In the genomic region with DNA sequence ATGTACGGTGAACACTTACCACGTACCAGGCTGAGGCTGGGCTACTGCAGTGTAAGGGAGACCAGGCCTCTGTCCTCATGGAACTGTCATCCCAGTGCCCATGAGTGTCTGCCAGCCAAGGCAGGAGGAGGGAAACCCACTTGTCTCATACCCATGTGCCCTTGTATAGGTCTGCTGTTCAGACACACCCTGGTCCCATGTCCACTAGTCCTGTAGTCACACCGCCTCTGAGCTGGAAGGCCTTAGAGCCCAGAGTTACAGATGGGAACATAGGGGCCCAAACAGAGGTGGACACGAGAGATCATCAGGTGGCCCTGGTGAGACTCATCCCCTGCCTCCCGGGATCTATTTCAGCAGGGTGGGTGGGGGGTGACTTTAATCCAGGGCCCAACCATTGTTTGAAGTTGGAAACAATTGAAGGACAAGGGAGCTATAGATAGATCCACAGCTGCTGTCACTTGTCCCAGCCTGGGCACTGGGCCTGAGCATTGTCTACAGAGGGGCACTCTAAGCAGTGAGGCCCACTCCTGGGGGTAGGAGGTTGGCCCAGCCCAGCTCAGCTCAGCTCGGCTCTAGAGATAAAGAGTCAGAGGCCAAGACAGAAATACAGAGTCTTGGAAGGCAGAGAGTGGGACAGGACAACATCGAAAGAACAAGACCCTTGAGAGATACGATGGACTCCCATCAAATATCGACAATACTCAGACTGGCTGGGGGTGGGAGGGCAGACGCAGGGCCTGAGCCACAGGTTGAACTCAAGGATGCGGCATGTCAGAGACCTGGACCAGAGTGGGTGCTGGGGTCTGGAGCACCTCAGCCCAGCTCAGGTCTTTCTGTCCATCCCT, we compare ENCODE assay signal across 21 cellular contexts. TPM values are rescaled to one million over a fixed set of nuclear protein-coding genes. Genes with fewer than 3 reads are reported as not detected.
A peak's percentile ranks its signal among the peaks of the same experiment; 100 is the strongest.
DNase-seq lines count a peak whose midpoint lies in the region; ATAC-seq and TF ChIP-seq lines count a peak whose summit lies in the region.
"Had no signal": no experiment of that assay in that cellular context is flagged by ENCODE, and none has a peak within 500 bp of the region (broad histone marks: within the 10 kb centered on the region; RNA-seq: fewer than 3 reads in every experiment).

No MANE protein-coding gene starts in this region.

- H3K9ac ChIP-seq in mesenchymal stem cell (ENCODE audit: low read length), result no peak overlapping the region

- TF ChIP-seq CTCF in omental fat pad (IDR thresholded peaks at IDR 0.05), result no peak

- intact Hi-C loops in posterior cingulate gyrus (cut with DNase I), result loop anchor here (5.0 kb wide), 1 partner anchor 122 kb away; a partner anchor contains a TSS

- no peak overlapping the region for H2AFZ ChIP-seq in mesenchymal stem cell (ENCODE audit: low read depth, low read length)

- H3K14ac ChIP-seq in mesenchymal stem cell (ENCODE audit: low read length in 2 of 2), result peak overlapping the region in 1 of 2 experiments; percentile 56

- H3K4me3 ChIP-seq in H7 (ENCODE audit: insufficient read depth, low read depth, low read length) (no peak overlapping the region), mesenchymal stem cell (ENCODE audit: insufficient read depth in 1 of 2, low read depth in 1 of 2, low read length in 2 of 2) (no peak overlapping the region)
- H3K4me3 ChIP-seq: pancreas, SK-N-MC had no signal

- H3K18ac ChIP-seq in mesenchymal stem cell (ENCODE audit: low read depth in 1 of 2, low read length in 2 of 2), result peak overlapping the region in 1 of 2 experiments; percentile 65

- H3K27me3 ChIP-seq in H7 (ENCODE audit: control insufficient read depth, insufficient read depth, low read length) (no peaks in the 10 kb centered on the region), mesenchymal stem cell (ENCODE audit: control insufficient read depth in 1 of 2, insufficient read depth in 1 of 2, low read length in 2 of 2) (peaks cover 4 to 25% of the 10 kb centered on the region in 2 experiments)
- H3K27me3 ChIP-seq: pancreas had no signal

- DNase-seq in H7, result peak; percentile 7
- DNase-seq in anterior cingulate cortex (lab: John Stamatoyannopoulos, UW), result peak in 42 of 58 donors; percentile 14 to 89 (median 61)
- DNase-seq in mesenchymal stem cell, result no peak
- peak in 8 of 10 donors; percentile 48 to 96 (median 68) for DNase-seq in posterior cingulate gyrus
- DNase-seq in dermis blood vessel endothelial cell, result no peak
- DNase-seq in omental fat pad (ENCODE audit: low spot score), result no peak
- DNase-seq in NCI-H82 treated with DMSO at 0.1 percent for 48 hours (lab: John Stamatoyannopoulos, UW; ENCODE audit: unreplicated experiment), result no peak
- DNase-seq in activated CD4-positive, CD25-positive, alpha-beta regulatory T cell (lab: John Stamatoyannopoulos, UW), result no peak
- DNase-seq: activated CD4-positive, alpha-beta T cell treated with anti-CD3 and anti-CD28 coated beads, Interleukin-2, amount 50 U/mL, for 1 hour; NCI-H1105 treated with DMSO at 0.1 percent for 48 hours; NCI-H2081; pancreas; T-helper 2 cell had no signal

- H3K4me2 ChIP-seq in mesenchymal stem cell (ENCODE audit: low read length, poor library complexity, severe bottlenecking), result no peak overlapping the region

- H3K23ac ChIP-seq in mesenchymal stem cell (ENCODE audit: low read length in 2 of 2), result no peak overlapping the region

- no peak overlapping the region for H3K27ac ChIP-seq in mesenchymal stem cell (ENCODE audit: low read length, poor library complexity, severe bottlenecking)
- H3K27ac ChIP-seq: pancreas, SK-N-MC, VCaP had no signal

- peak overlapping the region in 1 of 2 experiments; percentile 41 for H2BK12ac ChIP-seq in mesenchymal stem cell (ENCODE audit: low read length in 2 of 2)

- H3K36me3 ChIP-seq in H7 (replicated peaks; ENCODE audit: control insufficient read depth, insufficient read depth, low read length) (no peaks in the 10 kb centered on the region), mesenchymal stem cell (ENCODE audit: control insufficient read depth in 1 of 2, insufficient read depth in 2 of 2, low read depth in 1 of 2, low read length in 2 of 2) (no peaks in the 10 kb centered on the region)
- H3K36me3 ChIP-seq: pancreas had no signal

- no peak overlapping the region for H2AK5ac ChIP-seq in mesenchymal stem cell (ENCODE audit: low read length, severe bottlenecking)

- no peak overlapping the region for H4K8ac ChIP-seq in mesenchymal stem cell (ENCODE audit: low read length)

- no peaks in the 10 kb centered on the region for H3K9me3 ChIP-seq in mesenchymal stem cell (ENCODE audit: control insufficient read depth, low read length)
- H3K9me3 ChIP-seq: pancreas had no signal

- no peaks in the 10 kb centered on the region for H3K79me1 ChIP-seq in mesenchymal stem cell (replicated peaks; ENCODE audit: low read length, poor library complexity, severe bottlenecking)

- peak overlapping the region; percentile 53 for H4K91ac ChIP-seq in mesenchymal stem cell (ENCODE audit: low read length)

- H3K4ac ChIP-seq in mesenchymal stem cell (ENCODE audit: low read depth in 1 of 2, low read length in 2 of 2), result no peak overlapping the region

- no peak overlapping the region for H2BK120ac ChIP-seq in mesenchymal stem cell (ENCODE audit: low read depth, low read length)

- H2BK15ac ChIP-seq in mesenchymal stem cell (ENCODE audit: low read depth, poor library complexity, severe bottlenecking), result no peak overlapping the region

- H3K4me1 ChIP-seq in mesenchymal stem cell (ENCODE audit: control insufficient read depth, insufficient read depth, low read depth, low read length), result no peaks in the 10 kb centered on the region
- H3K4me1 ChIP-seq: pancreas had no signal

- no peak overlapping the region for H2BK5ac ChIP-seq in mesenchymal stem cell (ENCODE audit: low read depth, low read length, poor library complexity, severe bottlenecking)

- ATAC-seq in omental fat pad (ENCODE audit: low FRiP score), result no peak
- ATAC-seq: activated T-helper 17 cell treated with anti-CD3 and anti-CD28 coated beads, Interleukin-2, amount 50 U/mL, for 72 hours; left lobe of liver; Panc1; pancreas had no signal

- WGBS in mesenchymal stem cell, result 94% methylated on average over 11 of the region's 11 CpGs

RNA-seq across cellular contexts. Expression of a gene that starts 14.7 kb away (rescaled TPM):
- 0.10 and 0.18 TPM in 2 replicates for total RNA-seq in H7 (2014; rRNA removed; shearing (Covaris generic))
- polyA plus RNA-seq in mesenchymal stem cell (2013, experiment 1 of 2), result 0.10 TPM
- 0.08 TPM for polyA plus RNA-seq in mesenchymal stem cell (2013, experiment 2 of 2)
- total RNA-seq in dermis blood vessel endothelial cell (under 0.01 and 0.17 TPM in 2 replicates), omental fat pad (under 1 TPM; 0.19 to 0.56 (median 0.40) TPM)
- total RNA-seq: Daoy, endothelial cell of umbilical vein had no signal
- polyA plus RNA-seq: CD14-positive monocyte had no signal

RNA-seq across cellular contexts. Expression of a gene that starts 14.8 kb away (rescaled TPM):
- total RNA-seq in H7 (2014; rRNA removed; shearing (Covaris generic)), result 72.2 and 75.2 TPM in 2 replicates
- polyA plus RNA-seq in mesenchymal stem cell (2013, experiment 1 of 2), result 40.8 TPM
- polyA plus RNA-seq in mesenchymal stem cell (2013, experiment 2 of 2), result 38.6 TPM
- 73.7 and 88.7 TPM in 2 replicates for total RNA-seq in dermis blood vessel endothelial cell
- total RNA-seq in omental fat pad, result 10 to 100 TPM; 32.1 to 39.6 (median 33.2) TPM

Comparison
In these comparisons a context has a peak if more than half of its experiments do, and no peak if none do; other contexts are left out.
1. DNase-seq: peak in H7 (single experiment), anterior cingulate cortex (42 of 58) and posterior cingulate gyrus (8 of 10); none in mesenchymal stem cell (single experiment), dermis blood vessel endothelial cell (single experiment), omental fat pad (single experiment), NCI-H82 treated with DMSO at 0.1 percent for 48 hours (single experiment) and activated CD4-positive, CD25-positive, alpha-beta regulatory T cell (0 of 4).